In genomic region chr1:85606414-85606800, GRCh38 we compare ENCODE assay signal across 17 cellular contexts. TPM values are rescaled to one million over a fixed set of nuclear protein-coding genes. Genes with fewer than 3 reads are reported as not detected.
DNase-seq lines count a peak whose midpoint lies in the region; ATAC-seq lines count a peak whose summit lies in the region.
"Had no signal": no experiment of that assay in that cellular context is flagged by ENCODE, and none has a peak within 500 bp of the region (broad histone marks: within the 10 kb centered on the region; RNA-seq: fewer than 3 reads in every experiment).

No MANE protein-coding gene starts in this region.

- H3K36me3 ChIP-seq in adipocyte (ENCODE audit: control insufficient read depth, insufficient read depth, low read length, severe bottlenecking) (no peaks in the 10 kb centered on the region), iPS-20b (ENCODE audit: insufficient read depth, low read depth, low read length) (no peaks in the 10 kb centered on the region), HAP-1 (replicated peaks) (no peaks in the 10 kb centered on the region)
- H3K36me3 ChIP-seq: esophagus squamous epithelium had no signal

- H3K4me1 ChIP-seq in adipocyte (ENCODE audit: control insufficient read depth, insufficient read depth, low read length) (peaks cover 48% of the 10 kb centered on the region), iPS-20b (ENCODE audit: insufficient read depth, low read length) (peaks cover 26% of the 10 kb centered on the region), HAP-1 (peaks cover 25% of the 10 kb centered on the region)
- H3K4me1 ChIP-seq: esophagus squamous epithelium, parathyroid adenoma had no signal

- H3K27me3 ChIP-seq in adipocyte (replicated peaks; ENCODE audit: control insufficient read depth, insufficient read depth, low read length): no peaks in the 10 kb centered on the region
- no peaks in the 10 kb centered on the region for H3K27me3 ChIP-seq in iPS-20b (ENCODE audit: insufficient read depth, low read length)
- no peaks in the 10 kb centered on the region for H3K27me3 ChIP-seq in HAP-1 (ENCODE audit: low read depth)
- H3K27me3 ChIP-seq: esophagus squamous epithelium had no signal

- no peaks in the 10 kb centered on the region for H3K9me3 ChIP-seq in adipocyte (ENCODE audit: control insufficient read depth, low read length)
- no peaks in the 10 kb centered on the region for H3K9me3 ChIP-seq in iPS-20b (ENCODE audit: insufficient read depth, low read depth, low read length)
- no peaks in the 10 kb centered on the region for H3K9me3 ChIP-seq in HAP-1
- H3K9me3 ChIP-seq: esophagus squamous epithelium had no signal

- in situ Hi-C loops in ACHN (cut with HindIII; ENCODE audit: low pct_ligation_motif_present, low pct_unique_long_range_greater_than_20kb, low sequenced_read_pairs) (no loop called here), HAP-1 (cut with MboI; ENCODE audit: low sequenced_read_pairs) (no loop called here)

- DNase-seq in ACHN: peak; percentile 56
- peak; percentile 7 for DNase-seq in HT-29 (ENCODE audit: low spot score)
- no peak for DNase-seq in adipocyte (ENCODE audit: low read depth)
- DNase-seq in activated naive CD4-positive, alpha-beta T cell treated with Interleukin-2 at 50 U/mL for 16 hours: no peak
- no peak for DNase-seq in C1 segment of cervical spinal cord (lab: John Stamatoyannopoulos, UW)
- no peak for DNase-seq in HAP-1 (ENCODE audit: low spot score in 2 of 2)
- DNase-seq: activated CD4-positive, CD25-positive, alpha-beta regulatory T cell treated with anti-CD3 and anti-CD28 coated beads, Interleukin-2, amount 50 U/mL, for 72 hours; activated naive CD8-positive, alpha-beta T cell treated with anti-CD3 and anti-CD28 coated beads, Interleukin-2, amount 10 ng/mL, durations not matched to agents 7 days and 5 days; activated T-cell treated with anti-CD3 and anti-CD28 coated beads for 4 hours; esophagus squamous epithelium; NCI-H1048; NCI-H345 had no signal

- peak overlapping the region; percentile 35 for H3K9ac ChIP-seq in adipocyte (ENCODE audit: low read length)
- no peak overlapping the region for H3K9ac ChIP-seq in iPS-20b (ENCODE audit: low read depth, low read length)
- H3K9ac ChIP-seq: parathyroid adenoma had no signal

- H3K4me3 ChIP-seq in adipocyte (ENCODE audit: low read length) (no peak overlapping the region), iPS-20b (ENCODE audit: low read length) (no peak overlapping the region), HAP-1 (no peak overlapping the region)
- H3K4me3 ChIP-seq: coronary artery, esophagus squamous epithelium had no signal

- peak overlapping the region; percentile 27 for H3K27ac ChIP-seq in iPS-20b (ENCODE audit: low read length)
- H3K27ac ChIP-seq: coronary artery, esophagus squamous epithelium, parathyroid adenoma had no signal

- no peak for ATAC-seq in GM21529 (IDR thresholded peaks at IDR 0.05; ENCODE audit: unreplicated experiment)

RNA-seq across cellular contexts. Expression of gene CCN1, which starts 25.8 kb away (rescaled TPM):
- 2.1 and 2.4 TPM in 2 replicates for total RNA-seq in HT-29 (2014; rRNA removed; shearing (Covaris generic))
- total RNA-seq: activated naive CD8-positive, alpha-beta T cell treated with anti-CD3 and anti-CD28 coated beads, Interleukin-2, amount 10 ng/mL, durations not matched to agents 7 days and 5 days; T-helper 1 cell treated with Interleukin-12 subunit alpha and Interleukin-12 subunit beta and Interleukin-4 antibody, amounts not matched to agents 30 ng/mL and 1 ng/mL, for 36 hours had no signal

Comparison
In these comparisons a context has a peak if more than half of its experiments do, and no peak if none do; other contexts are left out.
1. DNase-seq: peak in ACHN (single experiment) and HT-29 (single experiment); none in adipocyte (single experiment), activated naive CD4-positive, alpha-beta T cell treated with Interleukin-2 at 50 U/mL for 16 hours (single experiment), C1 segment of cervical spinal cord (0 of 14) and HAP-1 (0 of 2).